Comparison of ENCODE assay signal across 1 cellular context in genomic region chr1:206658264-206658980, GRCh38.
TF ChIP-seq lines count a peak whose summit lies in the region.

No MANE protein-coding gene starts in this region.

TF ChIP-seq in WTC11, 78 proteins besides CTCF, POLR2A, EP300 and RAD21 (continued from another document):
- no peak for TF ChIP-seq E2F4 (CRISPR knock-in tag; IDR thresholded peaks at IDR 0.05; ENCODE audit: borderline replicate concordance, low read depth)
